16 cellular contexts compared by ENCODE assay signal in the genomic region with DNA sequence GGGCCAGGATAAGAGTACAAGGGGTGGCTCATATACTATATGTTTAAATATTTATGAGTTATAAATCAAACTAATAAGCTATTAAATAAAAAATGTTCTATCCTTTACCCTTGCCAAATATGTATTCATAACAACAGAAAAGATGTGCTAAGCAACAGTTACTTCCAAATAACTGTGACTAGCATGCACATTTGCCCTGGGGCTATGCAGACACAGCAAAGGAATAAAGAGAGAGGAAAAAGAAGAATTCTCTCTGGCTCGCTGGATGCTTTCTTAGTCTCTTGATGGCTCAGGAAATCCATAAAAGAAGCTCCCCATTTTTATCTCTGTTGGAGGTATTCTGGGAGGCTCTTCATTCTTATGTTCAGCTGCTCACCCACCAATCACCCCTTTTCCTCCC.
"Had no signal": no experiment of that assay in that cellular context is flagged by ENCODE, and none has a peak within 500 bp of the region (broad histone marks: within the 10 kb centered on the region; RNA-seq: fewer than 3 reads in every experiment).

No MANE protein-coding gene starts in this region.

- H3K27ac ChIP-seq: RWPE1 had no signal

- DNase-seq: IMR-90, Karpas-422, KG1, NCI-H1092, NCI-H1105 treated with DMSO at 0.1 percent for 48 hours, NCI-H1417 treated with DMSO at 0.1 percent for 48 hours, NCI-H187, NCI-H2029, NCI-H2081 treated with DMSO at 0.1 percent for 48 hours, NCI-H2171 treated with DMSO at 0.1 percent for 48 hours, NCI-H524, NCI-H526 treated with DMSO at 0.1 percent for 48 hours, NCI-H774, PC-3, SHP77 had no signal
